29 cellular contexts compared by ENCODE assay signal in genomic region chr22:30598986-30599385, GRCh38. TPM values are rescaled to one million over a fixed set of nuclear protein-coding genes. Genes with fewer than 3 reads are reported as not detected.
"Had no signal": no experiment of that assay in that cellular context is flagged by ENCODE, and none has a peak within 500 bp of the region (broad histone marks: within the 10 kb centered on the region; RNA-seq: fewer than 3 reads in every experiment).

No MANE protein-coding gene starts in this region.

- H3K36me3 ChIP-seq: breast epithelium, SJCRH30, WERI-Rb-1 had no signal

- DNase-seq: activated CD4-positive, alpha-beta T cell treated with anti-CD3 and anti-CD28 coated beads, Interleukin-2, amount 10 ng/mL, durations not matched to agents 24 days and 14 days; activated CD4-positive, alpha-beta T cell treated with anti-CD3 and anti-CD28 coated beads, Interleukin-2, amount 50 U/mL, for 4 hours; activated CD8-positive, alpha-beta T cell treated with anti-CD3 and anti-CD28 coated beads for 36 hours; activated gamma-delta T cell; activated naive CD4-positive, alpha-beta T cell treated with Interleukin-2 at 50 U/mL for 16 hours; activated naive CD8-positive, alpha-beta T cell treated with anti-CD3 and anti-CD28 coated beads, Interleukin-2, amount 10 ng/mL, durations not matched to agents 7 days and 5 days; activated T-cell treated with anti-CD3 and anti-CD28 coated beads, Interleukin-2, amount 50 U/mL, for 24 hours; body of pancreas; Karpas-422; MM.1S; MV-4-11; NCI-H1092; NCI-H1436 treated with DMSO at 0.1 percent for 48 hours; NCI-H1694 treated with DMSO at 0.1 percent for 48 hours; NCI-H2029; NCI-H345; NCI-H524 treated with DMSO at 0.1 percent for 48 hours; SHP77; SJCRH30; T1000; WERI-Rb-1 had no signal

- H3K4me3 ChIP-seq: body of pancreas, breast epithelium, SJCRH30, SK-N-MC had no signal

- H3K27me3 ChIP-seq: body of pancreas, breast epithelium, SJCRH30 had no signal

- H3K9me3 ChIP-seq: body of pancreas, breast epithelium, SJCRH30 had no signal

- H3K27ac ChIP-seq: body of pancreas, breast epithelium, SJCRH30, SK-N-MC, WERI-Rb-1 had no signal

- H3K4me1 ChIP-seq: breast epithelium, SJCRH30 had no signal

RNA-seq across cellular contexts. Expression of gene GAL3ST1, which starts 24.5 kb away (rescaled TPM):
- total RNA-seq: activated CD4-positive, alpha-beta T cell treated with anti-CD3 and anti-CD28 coated beads, Interleukin-2, amount 10 ng/mL, durations not matched to agents 24 days and 14 days; activated CD8-positive, alpha-beta memory T cell treated with anti-CD3 and anti-CD28 coated beads for 36 hours; activated CD8-positive, alpha-beta T cell treated with anti-CD3 and anti-CD28 coated beads for 36 hours; activated T-helper 2 cell treated with anti-CD3 and anti-CD28 coated beads, Interferon-gamma antibody, Interleukin-2, Interleukin-4, amounts not matched to agents 10 μg/mL and 5 μg/mL and 100 μg/mL, durations not matched to agents 14 hours and 24 hours and 36 hours; RPMI7951; SJCRH30; T-helper 1 cell treated with Interleukin-12 subunit alpha and Interleukin-12 subunit beta and Interleukin-4 antibody, amounts not matched to agents 30 ng/mL and 1 ng/mL, for 36 hours; T-helper 2 cell treated with Interferon-gamma antibody and Interleukin-4, amounts not matched to agents 100 ng/mL and 5 ng/mL, for 36 hours had no signal

RNA-seq across cellular contexts. Expression of gene SEC14L6, which starts 52.4 kb away (rescaled TPM):
- total RNA-seq: activated CD4-positive, alpha-beta T cell treated with anti-CD3 and anti-CD28 coated beads, Interleukin-2, amount 10 ng/mL, durations not matched to agents 24 days and 14 days; activated CD8-positive, alpha-beta memory T cell treated with anti-CD3 and anti-CD28 coated beads for 36 hours; activated CD8-positive, alpha-beta T cell treated with anti-CD3 and anti-CD28 coated beads for 36 hours; activated T-helper 2 cell treated with anti-CD3 and anti-CD28 coated beads, Interferon-gamma antibody, Interleukin-2, Interleukin-4, amounts not matched to agents 10 μg/mL and 5 μg/mL and 100 μg/mL, durations not matched to agents 14 hours and 24 hours and 36 hours; NCI-H460; RPMI7951; SJCRH30; T-helper 1 cell treated with Interleukin-12 subunit alpha and Interleukin-12 subunit beta and Interleukin-4 antibody, amounts not matched to agents 30 ng/mL and 1 ng/mL, for 36 hours; T-helper 2 cell treated with Interferon-gamma antibody and Interleukin-4, amounts not matched to agents 100 ng/mL and 5 ng/mL, for 36 hours had no signal
